In genomic region chr10:124962421-124962820, GRCh38 we compare ENCODE assay signal across 24 cellular contexts. TPM values are rescaled to one million over a fixed set of nuclear protein-coding genes. Genes with fewer than 3 reads are reported as not detected.
A peak's percentile ranks its signal among the peaks of the same experiment; 100 is the strongest.
DNase-seq lines count a peak whose midpoint lies in the region; ATAC-seq, FAIRE-seq and TF ChIP-seq lines count a peak whose summit lies in the region.
"Had no signal": no experiment of that assay in that cellular context is flagged by ENCODE, and none has a peak within 500 bp of the region (broad histone marks: within the 10 kb centered on the region; RNA-seq: fewer than 3 reads in every experiment).

No MANE protein-coding gene starts in this region.

- no peaks in the 10 kb centered on the region for H3K4me1 ChIP-seq in PC-3 (ENCODE audit: insufficient read depth, low read length)
- H3K4me1 ChIP-seq in fibroblast of lung (ENCODE audit: control insufficient read depth, extremely low read depth, insufficient read depth, low read length), result peaks cover 7% of the 10 kb centered on the region
- peaks cover 65% of the 10 kb centered on the region for H3K4me1 ChIP-seq in psoas muscle
- no peaks in the 10 kb centered on the region for H3K4me1 ChIP-seq in small intestine (ENCODE audit: control insufficient read depth in 2 of 2, insufficient read depth in 1 of 2, low read depth in 1 of 2, low read length in 1 of 2)

- peak; percentile 44 for DNase-seq in HCEC 1CT
- DNase-seq in PC-3, result peak; percentile 6
- DNase-seq in fibroblast of lung (ENCODE audit: low read depth in 2 of 2), result peak; percentile 39 to 71
- DNase-seq in psoas muscle, result no peak
- DNase-seq in small intestine, result no peak
- no peak for DNase-seq in NCI-H2227 (lab: John Stamatoyannopoulos, UW; ENCODE audit: unreplicated experiment)
- no peak for DNase-seq in NOMO-1 treated with DMSO at 0.1 percent for 48 hours (lab: John Stamatoyannopoulos, UW; ENCODE audit: unreplicated experiment)
- DNase-seq in stimulated activated naive CD8-positive, alpha-beta T cell treated with anti-CD3 and anti-CD28 coated beads, Interleukin-15, Interleukin-2, amounts not matched to agents 100 U/mL and 50 U/mL, for 24 hours, result no peak
- DNase-seq: CD4-positive, CD25-positive, alpha-beta regulatory T cell; COR-L47; DMS79; GOT3; KG1; MV-4-11; NCI-H1105 treated with DMSO at 0.1 percent for 48 hours; NCI-H2029 treated with DMSO at 0.1 percent for 48 hours; NCI-H2171; NCI-H446; NCI-H526; RPMI8226; SHP77 had no signal

- H3K79me2 ChIP-seq in PC-3 (ENCODE audit: low read length), result peaks cover 72% of the 10 kb centered on the region
- peaks cover 62% of the 10 kb centered on the region for H3K79me2 ChIP-seq in fibroblast of lung (ENCODE audit: control insufficient read depth, insufficient read depth, low read length)

- no peak for TF ChIP-seq CTCF in PC-3 (conservative IDR thresholded peaks at IDR 0.05; ENCODE audit: low read depth, low read length)
- TF ChIP-seq CTCF in fibroblast of lung (conservative IDR thresholded peaks at IDR 0.05 in 1 of 2, IDR thresholded peaks at IDR 0.05 in 1 of 2; ENCODE audit: low read depth in 1 of 2, low read length in 2 of 2), result no peak
- no peak for TF ChIP-seq CTCF in psoas muscle (IDR thresholded peaks at IDR 0.05)

- H3K9me3 ChIP-seq in PC-3 (ENCODE audit: low read length) (no peaks in the 10 kb centered on the region), fibroblast of lung (ENCODE audit: control insufficient read depth, insufficient read depth, low read depth, low read length) (no peaks in the 10 kb centered on the region), psoas muscle (no peaks in the 10 kb centered on the region), small intestine (ENCODE audit: control insufficient read depth, low read depth) (no peaks in the 10 kb centered on the region)
- H3K9me3 ChIP-seq: A549 had no signal

- intact Hi-C loops in PC-3 (cut with micrococcal nuclease) (no loop called here), psoas muscle (cut with DNase I) (no loop called here)

- H3K27me3 ChIP-seq in PC-3 (ENCODE audit: low read length), result no peaks in the 10 kb centered on the region
- H3K27me3 ChIP-seq in fibroblast of lung (ENCODE audit: control insufficient read depth, insufficient read depth, low read length), result no peaks in the 10 kb centered on the region
- no peaks in the 10 kb centered on the region for H3K27me3 ChIP-seq in psoas muscle (ENCODE audit: insufficient read depth in 3 of 3, low read length in 2 of 3)
- no peaks in the 10 kb centered on the region for H3K27me3 ChIP-seq in small intestine (ENCODE audit: control insufficient read depth in 2 of 2, insufficient read depth in 2 of 2, low read length in 2 of 2)

- FAIRE-seq in small intestine (lab: Jason Lieb, UNC), result no peak
- FAIRE-seq: A549, GM12878, HepG2 had no signal

- peaks cover 4% of the 10 kb centered on the region; the same call in 1 of the 2 replicates for H4K20me1 ChIP-seq in PC-3 (ENCODE audit: low read length)
- no peaks in the 10 kb centered on the region for H4K20me1 ChIP-seq in fibroblast of lung (ENCODE audit: control insufficient read depth, extremely low read depth, insufficient read depth, low read length)

- H2AFZ ChIP-seq in PC-3 (ENCODE audit: low read length) (no peak overlapping the region), fibroblast of lung (ENCODE audit: low read length) (no peak overlapping the region)

- no peak overlapping the region for H3K27ac ChIP-seq in PC-3 (ENCODE audit: low read length)
- no peak overlapping the region for H3K27ac ChIP-seq in fibroblast of lung (ENCODE audit: insufficient read depth, low read length)
- peak overlapping the region; percentile 48 for H3K27ac ChIP-seq in psoas muscle
- no peak overlapping the region for H3K27ac ChIP-seq in small intestine (ENCODE audit: low read depth in 1 of 2, low read length in 1 of 2)
- H3K27ac ChIP-seq: A549 had no signal

- H3K9me2 ChIP-seq in PC-3 (replicated peaks; ENCODE audit: low read length), result no peaks in the 10 kb centered on the region

- H3K4me3 ChIP-seq in PC-3 (ENCODE audit: low read length) (no peak overlapping the region), fibroblast of lung (replicated peaks in 1 of 4; ENCODE audit: control extremely low read depth in 1 of 4, insufficient read depth in 1 of 4, low read depth in 3 of 4, low read length in 4 of 4) (no peak overlapping the region), psoas muscle (no peak overlapping the region), small intestine (ENCODE audit: low read depth in 1 of 2, low read length in 2 of 2) (no peak overlapping the region)
- H3K4me3 ChIP-seq: A549, GM12878 had no signal

- CTCF ChIA-PET in PC-3 (lab: Charles Lee), result interaction anchor here (0.7 kb wide), 1 partner anchor 7 kb away, joined by 9 read pairs; no protein-coding TSS in a partner anchor

- H3K4me2 ChIP-seq in PC-3 (ENCODE audit: low read length), result no peak overlapping the region
- no peak overlapping the region for H3K4me2 ChIP-seq in fibroblast of lung (ENCODE audit: extremely low read depth, insufficient read depth, low read length)
- H3K4me2 ChIP-seq: A549 had no signal

- no TSS peak for BruUV-seq in PC-3 (replicated peaks; lab: Mats Ljungman, UMichigan)

- ATAC-seq in PC-3 (peak; percentile 24; the same call in 1 of the 2 replicates), psoas muscle (no peak)
- no peak for ATAC-seq in stimulated activated naive CD8-positive, alpha-beta T cell treated with anti-CD3 and anti-CD28 coated beads, Interleukin-15, Interleukin-2, amounts not matched to agents 100 U/mL and 50 U/mL, for 24 hours
- ATAC-seq: A549, GM12878, HepG2 had no signal

- H3K9ac ChIP-seq in PC-3 (ENCODE audit: low read length), result no peak overlapping the region
- no peak overlapping the region for H3K9ac ChIP-seq in fibroblast of lung (ENCODE audit: insufficient read depth, low read length)

- H3K36me3 ChIP-seq in PC-3 (ENCODE audit: low read depth, low read length), result no peaks in the 10 kb centered on the region; the same call in 1 of the 2 replicates
- H3K36me3 ChIP-seq in fibroblast of lung (ENCODE audit: control insufficient read depth, insufficient read depth, low read length), result peaks cover 4% of the 10 kb centered on the region
- peaks cover 1 to 10% of the 10 kb centered on the region in 2 donors for H3K36me3 ChIP-seq in psoas muscle (ENCODE audit: insufficient read depth in 1 of 2, low read depth in 1 of 2)
- H3K36me3 ChIP-seq in small intestine (ENCODE audit: control insufficient read depth in 2 of 2, insufficient read depth in 2 of 2, low read length in 2 of 2), result peaks cover 0 to 2% of the 10 kb centered on the region in 2 donors

- H3F3A ChIP-seq in PC-3 (ENCODE audit: low read length, unreplicated experiment), result no peaks in the 10 kb centered on the region

- WGBS in psoas muscle, 3 donors, result 84 to 95% (median 92%) methylated on average over 3 of the region's 3 CpGs
- 90 to 94% (median 92%) methylated on average over 3 of the region's 3 CpGs for WGBS in small intestine, 3 donors

- POLR2A ChIA-PET in PC-3 (lab: Charles Lee; ENCODE audit: unreplicated experiment), result no interaction called here

RNA-seq across cellular contexts. Expression of gene ZRANB1, which starts 20.5 kb away (rescaled TPM):
- 12.8 and 13.1 TPM in 2 replicates for total RNA-seq in PC-3 (2014; rRNA removed)
- 32.9 and 39.3 TPM in 2 replicates for total RNA-seq in fibroblast of lung
- polyA plus RNA-seq in fibroblast of lung, result 18.1 and 26.5 TPM in 2 replicates
- polyA plus RNA-seq in fibroblast of lung (2012), result 11.2 and 14.7 TPM in 2 replicates
- polyA minus RNA-seq in fibroblast of lung (ENCODE audit: low replicate concordance), result 5.1 and 8.7 TPM in 2 replicates
- 10 to 100 TPM; 25.7 to 81.4 (median 53.1) TPM for total RNA-seq in psoas muscle
- polyA plus RNA-seq in psoas muscle, result 100 to 1,000 TPM in 1 of 3 donors, 10 to 100 TPM in 2; 20.9 to 115 (median 57.3) TPM
- polyA plus RNA-seq in small intestine, result 1 to 10 TPM; 6.3 to 9.2 (median 7.1) TPM

Comparison
In these comparisons a context has a peak if more than half of its experiments do, and no peak if none do; other contexts are left out.
1. DNase-seq: peak in HCEC 1CT (single experiment), PC-3 (single experiment) and fibroblast of lung (2 of 2); none in psoas muscle (0 of 2), small intestine (single experiment), NCI-H2227 (single experiment), NOMO-1 treated with DMSO at 0.1 percent for 48 hours (single experiment) and stimulated activated naive CD8-positive, alpha-beta T cell treated with anti-CD3 and anti-CD28 coated beads, Interleukin-15, Interleukin-2, amounts not matched to agents 100 U/mL and 50 U/mL, for 24 hours (single experiment).